ENCODE assay signal across 11 cellular contexts in the genomic region with DNA sequence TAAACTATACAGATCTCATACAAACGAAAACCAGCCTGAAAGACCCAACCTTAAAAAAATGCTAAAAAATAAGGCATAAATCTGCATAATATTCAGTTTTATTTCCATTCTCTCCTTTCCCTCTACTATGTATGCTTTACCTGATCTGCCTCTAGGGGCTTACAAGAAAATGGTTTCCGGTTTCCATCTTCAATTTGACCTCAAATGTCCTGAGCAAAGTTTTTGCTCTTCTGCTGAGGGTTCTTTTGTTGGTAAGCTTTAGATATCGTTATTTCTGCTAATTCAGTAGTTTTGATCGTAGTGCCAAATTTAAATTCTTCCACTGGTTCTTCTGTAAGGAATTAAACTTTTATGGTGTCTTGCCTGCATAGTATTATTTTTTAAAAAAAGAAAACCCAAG. TPM values are rescaled to one million over a fixed set of nuclear protein-coding genes. Genes with fewer than 3 reads are reported as not detected.
"Had no signal": no experiment of that assay in that cellular context is flagged by ENCODE, and none has a peak within 500 bp of the region (broad histone marks: within the 10 kb centered on the region; RNA-seq: fewer than 3 reads in every experiment).

No MANE protein-coding gene starts in this region.

RNA-seq across cellular contexts. Expression of a gene that starts 2.2 kb away (rescaled TPM):
- total RNA-seq: glomerular endothelial cell; left lobe of liver; lower leg skin; naive thymus-derived CD8-positive, alpha-beta T cell; psoas muscle; sciatic nerve; skeletal muscle tissue; spleen; upper lobe of right lung; vagina had no signal
- polyA plus RNA-seq: heart left ventricle; naive thymus-derived CD8-positive, alpha-beta T cell had no signal
